ENCODE assay signal across 8 cellular contexts in the genomic region with DNA sequence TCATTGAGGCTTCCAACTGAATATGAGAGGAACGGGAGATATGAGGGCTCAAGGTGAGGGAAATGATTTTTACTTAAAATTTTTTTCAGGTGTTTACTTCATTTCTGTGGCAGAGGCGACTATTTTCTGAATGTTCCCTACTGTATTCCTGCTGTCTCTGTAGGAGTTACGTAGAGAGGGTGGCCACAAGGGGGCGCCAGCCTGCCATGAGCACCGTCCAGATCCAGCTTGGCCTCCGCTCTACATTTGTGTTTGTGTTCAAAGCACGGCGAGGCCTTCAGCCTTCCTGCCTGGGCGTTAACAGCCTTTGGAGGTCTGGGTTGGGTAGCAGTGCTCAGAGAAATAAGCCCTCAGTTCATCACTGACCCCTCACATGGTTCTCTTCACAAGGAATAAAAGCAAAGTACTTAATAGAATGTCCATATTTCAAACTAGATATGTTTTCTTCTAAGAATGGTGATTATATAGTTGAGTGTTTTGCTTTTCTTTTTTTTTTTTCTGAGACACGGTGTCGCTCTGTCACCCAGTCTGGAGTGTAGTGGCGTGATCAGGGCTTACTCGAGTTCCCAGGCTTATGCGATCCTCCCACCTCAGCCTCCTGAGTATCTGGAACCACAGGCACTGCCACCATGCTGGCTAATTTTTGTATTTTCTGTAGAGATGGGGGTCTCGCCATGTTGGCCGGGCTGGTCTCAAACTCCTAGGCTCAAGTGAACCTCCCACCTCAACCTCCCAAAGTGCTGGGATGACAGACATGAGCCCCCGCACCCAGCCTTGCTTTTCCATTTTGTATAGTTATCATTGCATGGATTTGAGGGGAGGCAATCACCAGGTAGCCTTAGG. TPM values are rescaled to one million over a fixed set of nuclear protein-coding genes. Genes with fewer than 3 reads are reported as not detected.
DNase-seq lines count a peak whose midpoint lies in the region; FAIRE-seq and TF ChIP-seq lines count a peak whose summit lies in the region.

No MANE protein-coding gene starts in this region.

- peak overlapping the region; percentile 60 for H3K27ac Mint-ChIP-seq in activated naive CD4-positive, alpha-beta T cell treated with anti-CD3 and anti-CD28 coated beads for 36 hours
- H3K27ac Mint-ChIP-seq in osteocyte (ENCODE audit: unreplicated experiment), result peak overlapping the region; percentile 64

- H3K9me2 ChIP-seq in MM.1S (replicated peaks; ENCODE audit: insufficient read depth, low read length), result no peaks in the 10 kb centered on the region

- H3K9me3 ChIP-seq in MM.1S (replicated peaks; ENCODE audit: insufficient read depth, low read length) (no peaks in the 10 kb centered on the region), SJSA1 (replicated peaks) (no peaks in the 10 kb centered on the region)

- DNase-seq in MM.1S (peak; percentile 27), SJSA1 (ENCODE audit: low read depth in 1 of 2, low spot score in 2 of 2) (peak; percentile 54 to 82), germinal center (ENCODE audit: low spot score) (peak; percentile 62), osteocyte (ENCODE audit: extremely low spot score, unreplicated experiment) (peak; percentile 94), GF-D8 (lab: John Stamatoyannopoulos, UW) (no peak)
- DNase-seq in activated naive CD4-positive, alpha-beta T cell treated with anti-CD3 and anti-CD28 coated beads for 36 hours, result peak; percentile 86

- intact Hi-C loops in activated naive CD4-positive, alpha-beta T cell treated with anti-CD3 and anti-CD28 coated beads for 36 hours (cut with micrococcal nuclease), result loop anchor here (5.0 kb wide), 1 partner anchor 47 kb away; no protein-coding TSS in a partner anchor

- H3K4me1 ChIP-seq in MM.1S (ENCODE audit: low read length) (no peaks in the 10 kb centered on the region), SJSA1 (replicated peaks) (no peaks in the 10 kb centered on the region)

- no peak overlapping the region for H3K27ac ChIP-seq in MM.1S (ENCODE audit: low read length)
- no peak overlapping the region for H3K27ac ChIP-seq in SJSA1
- peak overlapping the region; percentile 38 for H3K27ac ChIP-seq in temporal lobe (ENCODE audit: low read depth, low read length)

- H3K36me3 ChIP-seq in MM.1S (replicated peaks; ENCODE audit: insufficient read depth, low read length), result no peaks in the 10 kb centered on the region
- peaks cover 68% of the 10 kb centered on the region for H3K36me3 ChIP-seq in SJSA1

- peaks cover 7% of the 10 kb centered on the region for H3K4me1 Mint-ChIP-seq in activated naive CD4-positive, alpha-beta T cell treated with anti-CD3 and anti-CD28 coated beads for 36 hours (ENCODE audit: low read depth)
- H3K4me1 Mint-ChIP-seq in osteocyte (ENCODE audit: unreplicated experiment), result peaks cover 19% of the 10 kb centered on the region

- no peaks in the 10 kb centered on the region for H3K27me3 ChIP-seq in MM.1S (replicated peaks; ENCODE audit: insufficient read depth, low read length)
- H3K27me3 ChIP-seq in SJSA1 (replicated peaks), result no peaks in the 10 kb centered on the region

- no peaks in the 10 kb centered on the region for H3K27me3 Mint-ChIP-seq in activated naive CD4-positive, alpha-beta T cell treated with anti-CD3 and anti-CD28 coated beads for 36 hours (ENCODE audit: low read depth)
- H3K27me3 Mint-ChIP-seq in osteocyte (ENCODE audit: unreplicated experiment), result no peaks in the 10 kb centered on the region

- no peaks in the 10 kb centered on the region for H3F3A ChIP-seq in MM.1S (ENCODE audit: insufficient read depth, low read length)

- peaks cover 40% of the 10 kb centered on the region for H3K36me3 Mint-ChIP-seq in activated naive CD4-positive, alpha-beta T cell treated with anti-CD3 and anti-CD28 coated beads for 36 hours (ENCODE audit: low read depth)
- H3K36me3 Mint-ChIP-seq in osteocyte (ENCODE audit: unreplicated experiment), result peaks cover 40% of the 10 kb centered on the region

- no peaks in the 10 kb centered on the region for H3K9me3 Mint-ChIP-seq in activated naive CD4-positive, alpha-beta T cell treated with anti-CD3 and anti-CD28 coated beads for 36 hours
- H3K9me3 Mint-ChIP-seq in osteocyte (ENCODE audit: unreplicated experiment), result no peaks in the 10 kb centered on the region

- H4K20me1 ChIP-seq in MM.1S (ENCODE audit: insufficient read depth, low read length), result no peaks in the 10 kb centered on the region

- CTCF ChIA-PET in activated naive CD4-positive, alpha-beta T cell treated with anti-CD3 and anti-CD28 coated beads for 36 hours (lab: Charles Lee), result interaction anchor here (0.7 to 2.1 kb wide), 6 partner anchors 10 to 177 kb away, joined by 3 to 5 read pairs (median 3); no protein-coding TSS in a partner anchor

- H3K4me3 ChIP-seq in MM.1S (ENCODE audit: low read length), result no peak overlapping the region
- H3K4me3 ChIP-seq in SJSA1, result no peak overlapping the region

- TF ChIP-seq CTCF in MM.1S (IDR thresholded peaks at IDR 0.05; ENCODE audit: low read length), result peak; percentile 71
- peak; percentile 96 for TF ChIP-seq CTCF in osteocyte (IDR thresholded peaks at IDR 0.05)

- no peak overlapping the region for H2AFZ ChIP-seq in MM.1S (ENCODE audit: low read length)

- no peak overlapping the region for H3K4me2 ChIP-seq in MM.1S (ENCODE audit: low read depth, low read length)

- no peak overlapping the region for H3K9ac ChIP-seq in MM.1S (ENCODE audit: low read length)

- peak; percentile 75 for FAIRE-seq in G401.6 (lab: Jason Lieb, UNC)

- no peaks in the 10 kb centered on the region for H3K79me2 ChIP-seq in MM.1S (ENCODE audit: low read length)

- no peak overlapping the region for H3K4me3 Mint-ChIP-seq in activated naive CD4-positive, alpha-beta T cell treated with anti-CD3 and anti-CD28 coated beads for 36 hours
- H3K4me3 Mint-ChIP-seq in osteocyte (ENCODE audit: unreplicated experiment), result no peak overlapping the region

RNA-seq across cellular contexts. Expression of a gene that starts 22.3 kb away (rescaled TPM):
- 26.4 and 39.4 TPM in 2 replicates for total RNA-seq in SJSA1 (2014; rRNA removed; shearing (Covaris generic))
- 1 to 10 TPM; 3.8 to 4.9 TPM for total RNA-seq in activated naive CD4-positive, alpha-beta T cell treated with anti-CD3 and anti-CD28 coated beads for 36 hours
- 25.4 and 31.4 TPM in 2 replicates for total RNA-seq in osteocyte
- 249 TPM for total RNA-seq in temporal lobe

RNA-seq across cellular contexts. Expression of a gene that starts 28.6 kb away (rescaled TPM):
- 14.3 and 18.8 TPM in 2 replicates for total RNA-seq in SJSA1 (2014; rRNA removed; shearing (Covaris generic))
- 1 to 10 TPM; 6.6 to 6.7 TPM for total RNA-seq in activated naive CD4-positive, alpha-beta T cell treated with anti-CD3 and anti-CD28 coated beads for 36 hours
- total RNA-seq in osteocyte (10.9 and 11.5 TPM in 2 replicates), temporal lobe (4.7 TPM)
